ENCODE assay signal across 8 cellular contexts in genomic region chr1:156115514-156116374, GRCh38. TPM values are rescaled to one million over a fixed set of nuclear protein-coding genes. Genes with fewer than 3 reads are reported as not detected.
DNase-seq lines count a peak whose midpoint lies in the region; ATAC-seq and TF ChIP-seq lines count a peak whose summit lies in the region.

No MANE protein-coding gene starts in this region.

- H3K9me3 Mint-ChIP-seq in activated T-cell treated with anti-CD3 and anti-CD28 coated beads, Interleukin-2, amount 50 U/mL, for 24 hours, result no peaks in the 10 kb centered on the region
- no peaks in the 10 kb centered on the region for H3K9me3 Mint-ChIP-seq in effector memory CD8-positive, alpha-beta T cell

- peak overlapping the region; percentile 56 for H2AK5ac ChIP-seq in mesenchymal stem cell (ENCODE audit: low read length, severe bottlenecking)

- H3K18ac ChIP-seq in mesenchymal stem cell (ENCODE audit: low read depth in 1 of 2, low read length in 2 of 2), result peak overlapping the region; percentile 88 to 99

- no peaks in the 10 kb centered on the region for H3K27me3 ChIP-seq in SJSA1 (replicated peaks)
- no peaks in the 10 kb centered on the region for H3K27me3 ChIP-seq in mesenchymal stem cell (ENCODE audit: control insufficient read depth in 1 of 2, insufficient read depth in 1 of 2, low read length in 2 of 2)
- H3K27me3 ChIP-seq in transverse colon, result no peaks in the 10 kb centered on the region

- H4K8ac ChIP-seq in mesenchymal stem cell (ENCODE audit: low read length), result peak overlapping the region; percentile 69

- ATAC-seq in effector memory CD8-positive, alpha-beta T cell (replicated peaks), result no peak
- no peak for ATAC-seq in HG03342 (IDR thresholded peaks at IDR 0.05; ENCODE audit: unreplicated experiment)

- H3K4ac ChIP-seq in mesenchymal stem cell (ENCODE audit: low read depth in 1 of 2, low read length in 2 of 2), result peak overlapping the region; percentile 92 to 93

- H3K4me3 Mint-ChIP-seq in activated T-cell treated with anti-CD3 and anti-CD28 coated beads, Interleukin-2, amount 50 U/mL, for 24 hours, result peak overlapping the region; percentile 93
- H3K4me3 Mint-ChIP-seq in effector memory CD8-positive, alpha-beta T cell, result peak overlapping the region; percentile 96 to 98

- no peak for TF ChIP-seq CTCF in transverse colon (IDR thresholded peaks at IDR 0.05)

- peaks cover 53% of the 10 kb centered on the region for H3K36me3 ChIP-seq in SJSA1
- H3K36me3 ChIP-seq in mesenchymal stem cell (ENCODE audit: control insufficient read depth in 1 of 2, insufficient read depth in 2 of 2, low read depth in 1 of 2, low read length in 2 of 2), result peaks cover 0 to 34% of the 10 kb centered on the region in 2 experiments
- no peaks in the 10 kb centered on the region for H3K36me3 ChIP-seq in transverse colon

- peak overlapping the region; percentile 92 for H3K27ac ChIP-seq in SJSA1
- H3K27ac ChIP-seq in mesenchymal stem cell (ENCODE audit: low read length, poor library complexity, severe bottlenecking), result peak overlapping the region; percentile 74
- H3K27ac ChIP-seq in transverse colon, result peak overlapping the region; percentile 96 to 100 (median 98)

- peaks cover 10% of the 10 kb centered on the region for H3K27me3 Mint-ChIP-seq in activated T-cell treated with anti-CD3 and anti-CD28 coated beads, Interleukin-2, amount 50 U/mL, for 24 hours
- H3K27me3 Mint-ChIP-seq in effector memory CD8-positive, alpha-beta T cell, result peaks cover 6 to 7% of the 10 kb centered on the region in 2 donors

- H2BK12ac ChIP-seq in mesenchymal stem cell (ENCODE audit: low read length in 2 of 2), result peak overlapping the region; percentile 69 to 88

- peaks cover 7% of the 10 kb centered on the region for H3K79me1 ChIP-seq in mesenchymal stem cell (replicated peaks; ENCODE audit: low read length, poor library complexity, severe bottlenecking)

- TF ChIP-seq EP300 in transverse colon (IDR thresholded peaks at IDR 0.05; ENCODE audit: low read depth), result no peak

- H3K23ac ChIP-seq in mesenchymal stem cell (ENCODE audit: low read length in 2 of 2), result peak overlapping the region in 1 of 2 experiments; percentile 85

- in situ Hi-C loops in transverse colon (cut with MboI; ENCODE audit: low pct_ligation_motif_present in 1 of 4, low pct_unique_long_range_greater_than_20kb in 1 of 4, low sequenced_read_pairs in 3 of 4), result no loop called here

- H3K4me2 ChIP-seq in mesenchymal stem cell (ENCODE audit: low read length, poor library complexity, severe bottlenecking), result peak overlapping the region; percentile 75

- no peak overlapping the region for H2AFZ ChIP-seq in mesenchymal stem cell (ENCODE audit: low read depth, low read length)

- H3K9me3 ChIP-seq in SJSA1 (replicated peaks), result no peaks in the 10 kb centered on the region
- H3K9me3 ChIP-seq in mesenchymal stem cell (ENCODE audit: control insufficient read depth, low read length), result no peaks in the 10 kb centered on the region
- no peaks in the 10 kb centered on the region for H3K9me3 ChIP-seq in transverse colon

- peak overlapping the region; percentile 2 for H2BK5ac ChIP-seq in mesenchymal stem cell (ENCODE audit: low read depth, low read length, poor library complexity, severe bottlenecking)

- H3K14ac ChIP-seq in mesenchymal stem cell (ENCODE audit: low read length in 2 of 2), result peak overlapping the region in 1 of 2 experiments; percentile 99

- peaks cover 49% of the 10 kb centered on the region for H3K36me3 Mint-ChIP-seq in activated T-cell treated with anti-CD3 and anti-CD28 coated beads, Interleukin-2, amount 50 U/mL, for 24 hours (ENCODE audit: low read depth)
- H3K36me3 Mint-ChIP-seq in effector memory CD8-positive, alpha-beta T cell (ENCODE audit: insufficient read depth), result peaks cover 73% of the 10 kb centered on the region

- intact Hi-C loops in transverse colon (cut with DNase I; ENCODE audit: low total_unique reads), result no loop called here

- peaks cover 54% of the 10 kb centered on the region for H3K4me1 Mint-ChIP-seq in activated T-cell treated with anti-CD3 and anti-CD28 coated beads, Interleukin-2, amount 50 U/mL, for 24 hours (ENCODE audit: low read depth)
- H3K4me1 Mint-ChIP-seq in effector memory CD8-positive, alpha-beta T cell (ENCODE audit: low read depth in 2 of 2), result peaks cover 34 to 43% of the 10 kb centered on the region in 2 donors

- peak overlapping the region; percentile 99 for H3K9ac ChIP-seq in mesenchymal stem cell (ENCODE audit: low read length)

- WGBS in mesenchymal stem cell, result 1% methylated on average over 18 of the region's 19 CpGs
- WGBS in transverse colon (ENCODE audit: low coverage in 1 of 2), 2 donors, result 14 to 15% methylated on average over 1 to 19 of the region's 19 CpGs

- TF ChIP-seq POLR2A in transverse colon (IDR thresholded peaks at IDR 0.05), result peak; percentile 84

- H2BK15ac ChIP-seq in mesenchymal stem cell (ENCODE audit: low read depth, poor library complexity, severe bottlenecking), result no peak overlapping the region

- peak overlapping the region; percentile 86 for H3K27ac Mint-ChIP-seq in activated T-cell treated with anti-CD3 and anti-CD28 coated beads, Interleukin-2, amount 50 U/mL, for 24 hours
- H3K27ac Mint-ChIP-seq in effector memory CD8-positive, alpha-beta T cell, result peak overlapping the region; percentile 97 to 98

- DNase-seq in activated T-cell treated with anti-CD3 and anti-CD28 coated beads, Interleukin-2, amount 50 U/mL, for 24 hours, result no peak
- no peak for DNase-seq in activated T-cell treated with anti-CD3 and anti-CD28 coated beads, Interleukin-2, amount 50 U/mL, for 48 hours
- peak; percentile 78 to 87 for DNase-seq in SJSA1 (ENCODE audit: low read depth in 1 of 2, low spot score in 2 of 2)
- peak in 1 of 3 experiments; percentile 21 for DNase-seq in effector memory CD8-positive, alpha-beta T cell
- DNase-seq in mesenchymal stem cell, result peak; percentile 69
- DNase-seq in transverse colon, result peak; percentile 76
- DNase-seq in HuH-7 (ENCODE audit: low spot score), result no peak

- peak overlapping the region; percentile 95 for H3K4me3 ChIP-seq in SJSA1
- H3K4me3 ChIP-seq in mesenchymal stem cell (ENCODE audit: insufficient read depth in 1 of 2, low read depth in 1 of 2, low read length in 2 of 2), result peak overlapping the region; percentile 88 to 89
- H3K4me3 ChIP-seq in transverse colon, result peak overlapping the region; percentile 76 to 99 (median 84)

- peaks cover 61% of the 10 kb centered on the region for H3K4me1 ChIP-seq in SJSA1 (replicated peaks)
- H3K4me1 ChIP-seq in mesenchymal stem cell (ENCODE audit: control insufficient read depth, insufficient read depth, low read depth, low read length), result peaks cover 45% of the 10 kb centered on the region
- peaks cover 19 to 67% (median 60%) of the 10 kb centered on the region in 4 donors for H3K4me1 ChIP-seq in transverse colon

- peak overlapping the region; percentile 91 for H4K91ac ChIP-seq in mesenchymal stem cell (ENCODE audit: low read length)

- peak overlapping the region; percentile 51 for H2BK120ac ChIP-seq in mesenchymal stem cell (ENCODE audit: low read depth, low read length)

RNA-seq across cellular contexts. Expression of gene LMNA, which starts 1.2 kb away (rescaled TPM):
- total RNA-seq in SJSA1 (2014; rRNA removed; shearing (Covaris generic)), result 944 and 992 TPM in 2 replicates
- polyA plus RNA-seq in mesenchymal stem cell (2013, experiment 1 of 2), result 732 TPM
- polyA plus RNA-seq in mesenchymal stem cell (2013, experiment 2 of 2), result 747 TPM
- 100 to 1,000 TPM; 300 to 999 (median 324) TPM for total RNA-seq in transverse colon

RNA-seq across cellular contexts. Expression of gene MEX3A, which starts 33.5 kb away (rescaled TPM):
- total RNA-seq in SJSA1 (2014; rRNA removed; shearing (Covaris generic)), result 0.13 and 1.1 TPM in 2 replicates
- polyA plus RNA-seq in mesenchymal stem cell (2013, experiment 1 of 2), result 10.4 TPM
- polyA plus RNA-seq in mesenchymal stem cell (2013, experiment 2 of 2), result 10.7 TPM
- total RNA-seq in transverse colon, result under 1 TPM in 3 of 4 donors, not detected in 1; 0.14 to 0.60 (median 0.48) TPM

RNA-seq across cellular contexts. Expression of gene SEMA4A, which starts 37.6 kb away (rescaled TPM):
- total RNA-seq in SJSA1 (2014; rRNA removed; shearing (Covaris generic)), result 0.16 and 1.8 TPM in 2 replicates
- polyA plus RNA-seq in mesenchymal stem cell (2013, experiment 1 of 2), result 0.61 TPM
- polyA plus RNA-seq in mesenchymal stem cell (2013, experiment 2 of 2), result 0.40 TPM
- 1 to 10 TPM in 3 of 4 donors, not detected in 1; 2.6 to 6.0 (median 4.8) TPM for total RNA-seq in transverse colon

RNA-seq across cellular contexts. Expression of gene RAB25, which starts 54.8 kb away (rescaled TPM):
- not detected in 2 replicates for total RNA-seq in SJSA1 (2014; rRNA removed; shearing (Covaris generic))
- polyA plus RNA-seq in mesenchymal stem cell (2013, experiment 1 of 2), result not detected
- not detected for polyA plus RNA-seq in mesenchymal stem cell (2013, experiment 2 of 2)
- total RNA-seq in transverse colon, result 100 to 1,000 TPM; 140 to 213 (median 174) TPM

Comparison
In these comparisons a context has a peak if more than half of its experiments do, and no peak if none do; other contexts are left out.
1. DNase-seq: peak in SJSA1 (2 of 2), mesenchymal stem cell (single experiment) and transverse colon (single experiment); none in activated T-cell treated with anti-CD3 and anti-CD28 coated beads, Interleukin-2, amount 50 U/mL, for 24 hours (single experiment), activated T-cell treated with anti-CD3 and anti-CD28 coated beads, Interleukin-2, amount 50 U/mL, for 48 hours (0 of 2) and HuH-7 (single experiment).
2. Peak in every context shown above with its lines, with median percentiles within 50 percentile points of each other: H3K27ac ChIP-seq and H3K4me3 ChIP-seq.